In genomic region chr15:64460737-64461576, GRCh38 we compare ENCODE assay signal across 8 cellular contexts. TPM values are rescaled to one million over a fixed set of nuclear protein-coding genes. Genes with fewer than 3 reads are reported as not detected.
DNase-seq lines count a peak whose midpoint lies in the region; ATAC-seq and TF ChIP-seq lines count a peak whose summit lies in the region.

No MANE protein-coding gene starts in this region.

- H3K4me3 ChIP-seq in neutrophil (ENCODE audit: low read depth in 1 of 2, low read length in 1 of 2): peak overlapping the region; percentile 53 to 62
- H3K4me3 ChIP-seq in uterus: peak overlapping the region; percentile 53 to 96

- H3K27me3 Mint-ChIP-seq in activated naive CD4-positive, alpha-beta T cell treated with anti-CD3 and anti-CD28 coated beads, Interleukin-2, amount 50 U/mL, for 24 hours: no peaks in the 10 kb centered on the region

- H3K27ac Mint-ChIP-seq in activated naive CD4-positive, alpha-beta T cell treated with anti-CD3 and anti-CD28 coated beads, Interleukin-2, amount 50 U/mL, for 24 hours: peak overlapping the region; percentile 90

- peak overlapping the region; percentile 91 for H3K4me3 Mint-ChIP-seq in activated naive CD4-positive, alpha-beta T cell treated with anti-CD3 and anti-CD28 coated beads, Interleukin-2, amount 50 U/mL, for 24 hours

- ATAC-seq in HG03521 (IDR thresholded peaks at IDR 0.05; ENCODE audit: unreplicated experiment) (peak; percentile 19), HG03457 (IDR thresholded peaks at IDR 0.05; ENCODE audit: unreplicated experiment) (no peak)

- DNase-seq in GM04504 (ENCODE audit: low read depth): peak; percentile 71
- DNase-seq in RWPE1 (ENCODE audit: low spot score): peak; percentile 83
- peak; percentile 40 for DNase-seq in germinal center (ENCODE audit: low spot score)
- peak; percentile 39 to 54 for DNase-seq in uterus

- CTCF ChIA-PET in RWPE1 (lab: Yijun Ruan, JAX): interaction anchor here (0.6 to 0.7 kb wide), 3 partner anchors 16 to 387 kb away, joined by 3 to 5 read pairs (median 3); no protein-coding TSS in a partner anchor

- peak; percentile 50 to 58 for TF ChIP-seq POLR2A in uterus (IDR thresholded peaks at IDR 0.05)

- H3K9me3 ChIP-seq in neutrophil (no peaks in the 10 kb centered on the region), uterus (no peaks in the 10 kb centered on the region)

- H3K27me3 ChIP-seq in neutrophil: no peaks in the 10 kb centered on the region
- H3K27me3 ChIP-seq in uterus: no peaks in the 10 kb centered on the region

- peaks cover 4% of the 10 kb centered on the region for H3K36me3 Mint-ChIP-seq in activated naive CD4-positive, alpha-beta T cell treated with anti-CD3 and anti-CD28 coated beads, Interleukin-2, amount 50 U/mL, for 24 hours

- H3K36me3 ChIP-seq in neutrophil (no peaks in the 10 kb centered on the region), uterus (no peaks in the 10 kb centered on the region)

- H3K27ac ChIP-seq in RWPE1 (peak overlapping the region; percentile 95), neutrophil (peak overlapping the region; percentile 71), uterus (peak overlapping the region; percentile 92 to 98)

- no peaks in the 10 kb centered on the region for H3K9me3 Mint-ChIP-seq in activated naive CD4-positive, alpha-beta T cell treated with anti-CD3 and anti-CD28 coated beads, Interleukin-2, amount 50 U/mL, for 24 hours

- intact Hi-C loops in uterus (cut with DNase I; ENCODE audit: low total_unique reads): no loop called here

- peaks cover 15 to 16% of the 10 kb centered on the region in 2 experiments for H3K4me1 ChIP-seq in neutrophil (ENCODE audit: control insufficient read depth in 1 of 2, insufficient read depth in 1 of 2, low read depth in 1 of 2, low read length in 1 of 2)
- peaks cover 9 to 24% of the 10 kb centered on the region in 2 donors for H3K4me1 ChIP-seq in uterus

- H3K4me1 Mint-ChIP-seq in activated naive CD4-positive, alpha-beta T cell treated with anti-CD3 and anti-CD28 coated beads, Interleukin-2, amount 50 U/mL, for 24 hours: peaks cover 85% of the 10 kb centered on the region

- POLR2A ChIA-PET in RWPE1 (lab: Yijun Ruan, JAX; ENCODE audit: low non-redundant PET): no interaction called here

- TF ChIP-seq CTCF in RWPE1 (conservative IDR thresholded peaks at IDR 0.05; ENCODE audit: low read depth) (no peak), neutrophil (IDR thresholded peaks at IDR 0.05) (no peak), uterus (IDR thresholded peaks at IDR 0.05) (peak in 2 of 4 experiments; percentile 17 to 23)

RNA-seq across cellular contexts. Expression of gene ZNF609, which starts 0.6 kb away (rescaled TPM):
- total RNA-seq in uterus: 10 to 100 TPM; 12.4 to 59.6 (median 26.1) TPM
